In genomic region chr5:72523960-72524582, GRCh38 we compare ENCODE assay signal across 8 cellular contexts. TPM values are rescaled to one million over a fixed set of nuclear protein-coding genes. Genes with fewer than 3 reads are reported as not detected.
DNase-seq lines count a peak whose midpoint lies in the region; ATAC-seq lines count a peak whose summit lies in the region.

No MANE protein-coding gene starts in this region.

- no peak overlapping the region for H3K27ac Mint-ChIP-seq in stimulated activated memory B cell treated with anti-CD40 and anti-IgM and Interleukin-4, amounts not matched to agents 10 μg/mL and 1 μg/mL and 100 μg/mL, for 72 hours

- H3K36me3 Mint-ChIP-seq in stimulated activated memory B cell treated with anti-CD40 and anti-IgM and Interleukin-4, amounts not matched to agents 10 μg/mL and 1 μg/mL and 100 μg/mL, for 72 hours: peaks cover 13% of the 10 kb centered on the region

- H3K4me3 ChIP-seq in Jurkat, Clone E6-1 (ENCODE audit: low read length): no peak overlapping the region

- H3K9me3 Mint-ChIP-seq in stimulated activated memory B cell treated with anti-CD40 and anti-IgM and Interleukin-4, amounts not matched to agents 10 μg/mL and 1 μg/mL and 100 μg/mL, for 72 hours: peaks cover 5% of the 10 kb centered on the region

- peak; percentile 81 for ATAC-seq in Right ventricle myocardium superior (ENCODE audit: poor library complexity)
- ATAC-seq in stimulated activated memory B cell treated with anti-CD40 and anti-IgM and Interleukin-4, amounts not matched to agents 10 μg/mL and 1 μg/mL and 100 μg/mL, for 72 hours: peak; percentile 59

- DNase-seq in NCI-H2107 (lab: John Stamatoyannopoulos, UW) (peak; percentile 13), NCI-H2107 treated with DMSO at 0.1 percent for 48 hours (lab: John Stamatoyannopoulos, UW; ENCODE audit: unreplicated experiment) (no peak), SW480 (ENCODE audit: low spot score) (peak; percentile 36), Right ventricle myocardium superior (no peak)
- DNase-seq in Jurkat, Clone E6-1 (ENCODE audit: low read depth, low spot score): peak; percentile 62
- no peak for DNase-seq in effector CD4-positive, alpha-beta T cell
- no peak for DNase-seq in stimulated activated CD4-positive, alpha-beta T cell treated with anti-CD3 and anti-CD28 coated beads, Interleukin-4, amount 100 ng/mL, for 24 hours

- H3K27me3 Mint-ChIP-seq in stimulated activated memory B cell treated with anti-CD40 and anti-IgM and Interleukin-4, amounts not matched to agents 10 μg/mL and 1 μg/mL and 100 μg/mL, for 72 hours: no peaks in the 10 kb centered on the region

- intact Hi-C loops in Right ventricle myocardium superior (cut with DNase I): loop anchor here (2.0 kb wide), 1 partner anchor 157 kb away; no protein-coding TSS in a partner anchor

- H3K4me1 Mint-ChIP-seq in stimulated activated memory B cell treated with anti-CD40 and anti-IgM and Interleukin-4, amounts not matched to agents 10 μg/mL and 1 μg/mL and 100 μg/mL, for 72 hours: no peaks in the 10 kb centered on the region

- H3K4me3 Mint-ChIP-seq in stimulated activated memory B cell treated with anti-CD40 and anti-IgM and Interleukin-4, amounts not matched to agents 10 μg/mL and 1 μg/mL and 100 μg/mL, for 72 hours: no peak overlapping the region

RNA-seq across cellular contexts. Expression of gene ZNF366, which starts 16.9 kb away (rescaled TPM):
- polyA plus RNA-seq in Jurkat, Clone E6-1 (2012; ENCODE audit: insufficient read depth, insufficient read length): not detected
- total RNA-seq in Right ventricle myocardium superior: 8.0 TPM

Comparison
In these comparisons a context has a peak if more than half of its experiments do, and no peak if none do; other contexts are left out.
1. DNase-seq: peak in NCI-H2107 (single experiment), Jurkat, Clone E6-1 (single experiment) and SW480 (single experiment); none in NCI-H2107 treated with DMSO at 0.1 percent for 48 hours (single experiment), Right ventricle myocardium superior (single experiment), effector CD4-positive, alpha-beta T cell (single experiment) and stimulated activated CD4-positive, alpha-beta T cell treated with anti-CD3 and anti-CD28 coated beads, Interleukin-4, amount 100 ng/mL, for 24 hours (single experiment).